ENCODE assay signal across 1 cellular context in the genomic region with DNA sequence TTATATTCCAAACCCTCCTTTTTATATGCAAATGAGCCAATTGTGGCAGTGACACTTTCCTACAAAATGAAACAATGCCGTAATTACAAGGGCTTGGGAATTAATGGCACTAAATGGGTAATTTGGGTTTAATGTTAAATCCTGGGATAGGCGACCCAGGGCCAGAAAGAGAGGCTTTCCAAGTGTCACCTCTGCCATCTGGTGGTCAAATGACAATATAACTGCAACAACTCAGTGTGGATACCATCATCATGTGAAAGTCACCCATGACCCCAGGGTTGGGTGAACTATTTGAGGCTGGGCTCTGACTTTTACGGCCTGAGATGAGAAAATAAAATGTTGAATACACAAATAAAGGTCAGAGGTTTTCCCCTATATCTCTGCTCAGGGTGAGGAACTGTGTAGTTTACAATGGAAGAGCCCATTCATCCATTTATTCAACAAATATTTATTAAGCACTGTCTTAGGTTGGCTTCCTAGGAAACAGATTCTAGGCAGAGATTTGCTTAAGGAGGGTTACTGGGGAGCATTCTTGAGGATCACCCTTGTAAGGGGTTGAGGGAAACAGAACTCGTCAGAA.
A peak's percentile ranks its signal among the peaks of the same experiment; 100 is the strongest.
TF ChIP-seq lines count a peak whose summit lies in the region.

No MANE protein-coding gene starts in this region.

TF ChIP-seq in HepG2, 621 proteins besides CTCF, POLR2A, EP300 and RAD21 (continued from another document):
- TF ChIP-seq, protein P1, sequence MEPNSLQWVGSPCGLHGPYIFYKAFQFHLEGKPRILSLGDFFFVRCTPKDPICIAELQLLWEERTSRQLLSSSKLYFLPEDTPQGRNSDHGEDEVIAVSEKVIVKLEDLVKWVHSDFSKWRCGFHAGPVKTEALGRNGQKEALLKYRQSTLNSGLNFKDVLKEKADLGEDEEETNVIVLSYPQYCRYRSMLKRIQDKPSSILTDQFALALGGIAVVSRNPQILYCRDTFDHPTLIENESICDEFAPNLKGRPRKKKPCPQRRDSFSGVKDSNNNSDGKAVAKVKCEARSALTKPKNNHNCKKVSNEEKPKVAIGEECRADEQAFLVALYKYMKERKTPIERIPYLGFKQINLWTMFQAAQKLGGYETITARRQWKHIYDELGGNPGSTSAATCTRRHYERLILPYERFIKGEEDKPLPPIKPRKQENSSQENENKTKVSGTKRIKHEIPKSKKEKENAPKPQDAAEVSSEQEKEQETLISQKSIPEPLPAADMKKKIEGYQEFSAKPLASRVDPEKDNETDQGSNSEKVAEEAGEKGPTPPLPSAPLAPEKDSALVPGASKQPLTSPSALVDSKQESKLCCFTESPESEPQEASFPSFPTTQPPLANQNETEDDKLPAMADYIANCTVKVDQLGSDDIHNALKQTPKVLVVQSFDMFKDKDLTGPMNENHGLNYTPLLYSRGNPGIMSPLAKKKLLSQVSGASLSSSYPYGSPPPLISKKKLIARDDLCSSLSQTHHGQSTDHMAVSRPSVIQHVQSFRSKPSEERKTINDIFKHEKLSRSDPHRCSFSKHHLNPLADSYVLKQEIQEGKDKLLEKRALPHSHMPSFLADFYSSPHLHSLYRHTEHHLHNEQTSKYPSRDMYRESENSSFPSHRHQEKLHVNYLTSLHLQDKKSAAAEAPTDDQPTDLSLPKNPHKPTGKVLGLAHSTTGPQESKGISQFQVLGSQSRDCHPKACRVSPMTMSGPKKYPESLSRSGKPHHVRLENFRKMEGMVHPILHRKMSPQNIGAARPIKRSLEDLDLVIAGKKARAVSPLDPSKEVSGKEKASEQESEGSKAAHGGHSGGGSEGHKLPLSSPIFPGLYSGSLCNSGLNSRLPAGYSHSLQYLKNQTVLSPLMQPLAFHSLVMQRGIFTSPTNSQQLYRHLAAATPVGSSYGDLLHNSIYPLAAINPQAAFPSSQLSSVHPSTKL (CRISPR knock-in tag; IDR thresholded peaks at IDR 0.05), result no peak
- TF ChIP-seq SAP130 (CRISPR knock-in tag; IDR thresholded peaks at IDR 0.05; ENCODE audit: low read depth) (peak; percentile 33; the same call in 1 of the 2 replicates), PCBP1 (IDR thresholded peaks at IDR 0.05; ENCODE audit: borderline replicate concordance, low read depth, low read length) (no peak), ZNF260 (CRISPR knock-in tag; IDR thresholded peaks at IDR 0.05; ENCODE audit: borderline replicate concordance, low read depth) (no peak), ZFP1 (CRISPR knock-in tag; IDR thresholded peaks at IDR 0.05) (no peak), ZSCAN29 (CRISPR knock-in tag; conservative IDR thresholded peaks at IDR 0.05) (no peak), ZNF256 (CRISPR knock-in tag; conservative IDR thresholded peaks at IDR 0.05) (no peak), MYC (CRISPR knock-in tag; IDR thresholded peaks at IDR 0.05; ENCODE audit: borderline replicate concordance) (no peak), SMC3 (IDR thresholded peaks at IDR 0.05; ENCODE audit: low read length) (peak; percentile 82), CREB1 (IDR thresholded peaks at IDR 0.05) (peak; percentile 21; the same call in 1 of the 2 replicates), CREB1 (CRISPR knock-in tag; IDR thresholded peaks at IDR 0.05) (no peak), ZBTB38 (CRISPR knock-in tag; IDR thresholded peaks at IDR 0.05) (no peak), CENPT (CRISPR knock-in tag; IDR thresholded peaks at IDR 0.05; ENCODE audit: low read depth) (no peak), GATAD1 (CRISPR knock-in tag; IDR thresholded peaks at IDR 0.05) (no peak), SOX6 (IDR thresholded peaks at IDR 0.05) (no peak), SOX6 (CRISPR knock-in tag; IDR thresholded peaks at IDR 0.05) (0 out of 2 replicates have a peak, but pooled peaks have one; percentile 11), RXRB (CRISPR knock-in tag; IDR thresholded peaks at IDR 0.05; ENCODE audit: borderline replicate concordance) (peak; percentile 44; the same call in 1 of the 2 replicates), STAG1 (CRISPR knock-in tag; IDR thresholded peaks at IDR 0.05) (peak; percentile 78), ATF7 (IDR thresholded peaks at IDR 0.05) (no peak), ATF7 (CRISPR knock-in tag; IDR thresholded peaks at IDR 0.05) (no peak), ZSCAN20 (CRISPR knock-in tag; IDR thresholded peaks at IDR 0.05; ENCODE audit: borderline replicate concordance) (no peak), MXD4 (CRISPR knock-in tag; IDR thresholded peaks at IDR 0.05) (peak; percentile 50; the same call in 1 of the 2 replicates), GTF2F1 (IDR thresholded peaks at IDR 0.05; ENCODE audit: low read length) (no peak), HNRNPLL (IDR thresholded peaks at IDR 0.05; ENCODE audit: low read depth, low read length, poor library complexity, severe bottlenecking) (no peak), ZNF607 (CRISPR knock-in tag; IDR thresholded peaks at IDR 0.05; ENCODE audit: borderline replicate concordance) (no peak), RXRA (CRISPR knock-in tag; IDR thresholded peaks at IDR 0.05) (no peak), ZNF501 (CRISPR knock-in tag; IDR thresholded peaks at IDR 0.05) (0 out of 2 replicates have a peak, but pooled peaks have one; percentile 38), ZNF839 (CRISPR knock-in tag; IDR thresholded peaks at IDR 0.05; ENCODE audit: borderline replicate concordance) (no peak), ZNF780A (CRISPR knock-in tag; IDR thresholded peaks at IDR 0.05) (no peak), NCOR1 (IDR thresholded peaks at IDR 0.05; ENCODE audit: borderline replicate concordance, low read length) (no peak), SNAPC2 (CRISPR knock-in tag; IDR thresholded peaks at IDR 0.05) (no peak), ZNF543 (CRISPR knock-in tag; IDR thresholded peaks at IDR 0.05) (no peak), HOXA5 (CRISPR knock-in tag; IDR thresholded peaks at IDR 0.05) (no peak)
- TF ChIP-seq, protein P2, sequence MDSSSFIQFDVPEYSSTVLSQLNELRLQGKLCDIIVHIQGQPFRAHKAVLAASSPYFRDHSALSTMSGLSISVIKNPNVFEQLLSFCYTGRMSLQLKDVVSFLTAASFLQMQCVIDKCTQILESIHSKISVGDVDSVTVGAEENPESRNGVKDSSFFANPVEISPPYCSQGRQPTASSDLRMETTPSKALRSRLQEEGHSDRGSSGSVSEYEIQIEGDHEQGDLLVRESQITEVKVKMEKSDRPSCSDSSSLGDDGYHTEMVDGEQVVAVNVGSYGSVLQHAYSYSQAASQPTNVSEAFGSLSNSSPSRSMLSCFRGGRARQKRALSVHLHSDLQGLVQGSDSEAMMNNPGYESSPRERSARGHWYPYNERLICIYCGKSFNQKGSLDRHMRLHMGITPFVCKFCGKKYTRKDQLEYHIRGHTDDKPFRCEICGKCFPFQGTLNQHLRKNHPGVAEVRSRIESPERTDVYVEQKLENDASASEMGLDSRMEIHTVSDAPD (CRISPR knock-in tag; IDR thresholded peaks at IDR 0.05), result no peak
- TF ChIP-seq, protein P3, sequence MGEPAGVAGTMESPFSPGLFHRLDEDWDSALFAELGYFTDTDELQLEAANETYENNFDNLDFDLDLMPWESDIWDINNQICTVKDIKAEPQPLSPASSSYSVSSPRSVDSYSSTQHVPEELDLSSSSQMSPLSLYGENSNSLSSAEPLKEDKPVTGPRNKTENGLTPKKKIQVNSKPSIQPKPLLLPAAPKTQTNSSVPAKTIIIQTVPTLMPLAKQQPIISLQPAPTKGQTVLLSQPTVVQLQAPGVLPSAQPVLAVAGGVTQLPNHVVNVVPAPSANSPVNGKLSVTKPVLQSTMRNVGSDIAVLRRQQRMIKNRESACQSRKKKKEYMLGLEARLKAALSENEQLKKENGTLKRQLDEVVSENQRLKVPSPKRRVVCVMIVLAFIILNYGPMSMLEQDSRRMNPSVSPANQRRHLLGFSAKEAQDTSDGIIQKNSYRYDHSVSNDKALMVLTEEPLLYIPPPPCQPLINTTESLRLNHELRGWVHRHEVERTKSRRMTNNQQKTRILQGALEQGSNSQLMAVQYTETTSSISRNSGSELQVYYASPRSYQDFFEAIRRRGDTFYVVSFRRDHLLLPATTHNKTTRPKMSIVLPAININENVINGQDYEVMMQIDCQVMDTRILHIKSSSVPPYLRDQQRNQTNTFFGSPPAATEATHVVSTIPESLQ (CRISPR knock-in tag; conservative IDR thresholded peaks at IDR 0.05), result 0 out of 2 replicates have a peak, but pooled peaks have one; percentile 52
- TF ChIP-seq, protein P4, sequence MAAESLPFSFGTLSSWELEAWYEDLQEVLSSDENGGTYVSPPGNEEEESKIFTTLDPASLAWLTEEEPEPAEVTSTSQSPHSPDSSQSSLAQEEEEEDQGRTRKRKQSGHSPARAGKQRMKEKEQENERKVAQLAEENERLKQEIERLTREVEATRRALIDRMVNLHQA (CRISPR knock-in tag; IDR thresholded peaks at IDR 0.05), result no peak
- TF ChIP-seq, protein P5, sequence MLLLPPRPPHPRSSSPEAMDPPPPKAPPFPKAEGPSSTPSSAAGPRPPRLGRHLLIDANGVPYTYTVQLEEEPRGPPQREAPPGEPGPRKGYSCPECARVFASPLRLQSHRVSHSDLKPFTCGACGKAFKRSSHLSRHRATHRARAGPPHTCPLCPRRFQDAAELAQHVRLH (CRISPR knock-in tag; IDR thresholded peaks at IDR 0.05; ENCODE audit: borderline replicate concordance, low read depth), result peak; percentile 39; the same call in 1 of the 2 replicates
- TF ChIP-seq, protein P6, sequence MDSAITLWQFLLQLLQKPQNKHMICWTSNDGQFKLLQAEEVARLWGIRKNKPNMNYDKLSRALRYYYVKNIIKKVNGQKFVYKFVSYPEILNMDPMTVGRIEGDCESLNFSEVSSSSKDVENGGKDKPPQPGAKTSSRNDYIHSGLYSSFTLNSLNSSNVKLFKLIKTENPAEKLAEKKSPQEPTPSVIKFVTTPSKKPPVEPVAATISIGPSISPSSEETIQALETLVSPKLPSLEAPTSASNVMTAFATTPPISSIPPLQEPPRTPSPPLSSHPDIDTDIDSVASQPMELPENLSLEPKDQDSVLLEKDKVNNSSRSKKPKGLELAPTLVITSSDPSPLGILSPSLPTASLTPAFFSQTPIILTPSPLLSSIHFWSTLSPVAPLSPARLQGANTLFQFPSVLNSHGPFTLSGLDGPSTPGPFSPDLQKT (CRISPR knock-in tag; IDR thresholded peaks at IDR 0.05; ENCODE audit: borderline replicate concordance), result no peak
- TF ChIP-seq, protein P7, sequence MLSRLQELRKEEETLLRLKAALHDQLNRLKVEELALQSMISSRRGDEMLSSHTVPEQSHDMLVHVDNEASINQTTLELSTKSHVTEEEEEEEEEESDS (CRISPR knock-in tag; IDR thresholded peaks at IDR 0.05; ENCODE audit: borderline replicate concordance), result no peak
- TF ChIP-seq, protein P8, sequence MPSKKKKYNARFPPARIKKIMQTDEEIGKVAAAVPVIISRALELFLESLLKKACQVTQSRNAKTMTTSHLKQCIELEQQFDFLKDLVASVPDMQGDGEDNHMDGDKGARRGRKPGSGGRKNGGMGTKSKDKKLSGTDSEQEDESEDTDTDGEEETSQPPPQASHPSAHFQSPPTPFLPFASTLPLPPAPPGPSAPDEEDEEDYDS (CRISPR knock-in tag; IDR thresholded peaks at IDR 0.05), result no peak
- TF ChIP-seq, protein P9, sequence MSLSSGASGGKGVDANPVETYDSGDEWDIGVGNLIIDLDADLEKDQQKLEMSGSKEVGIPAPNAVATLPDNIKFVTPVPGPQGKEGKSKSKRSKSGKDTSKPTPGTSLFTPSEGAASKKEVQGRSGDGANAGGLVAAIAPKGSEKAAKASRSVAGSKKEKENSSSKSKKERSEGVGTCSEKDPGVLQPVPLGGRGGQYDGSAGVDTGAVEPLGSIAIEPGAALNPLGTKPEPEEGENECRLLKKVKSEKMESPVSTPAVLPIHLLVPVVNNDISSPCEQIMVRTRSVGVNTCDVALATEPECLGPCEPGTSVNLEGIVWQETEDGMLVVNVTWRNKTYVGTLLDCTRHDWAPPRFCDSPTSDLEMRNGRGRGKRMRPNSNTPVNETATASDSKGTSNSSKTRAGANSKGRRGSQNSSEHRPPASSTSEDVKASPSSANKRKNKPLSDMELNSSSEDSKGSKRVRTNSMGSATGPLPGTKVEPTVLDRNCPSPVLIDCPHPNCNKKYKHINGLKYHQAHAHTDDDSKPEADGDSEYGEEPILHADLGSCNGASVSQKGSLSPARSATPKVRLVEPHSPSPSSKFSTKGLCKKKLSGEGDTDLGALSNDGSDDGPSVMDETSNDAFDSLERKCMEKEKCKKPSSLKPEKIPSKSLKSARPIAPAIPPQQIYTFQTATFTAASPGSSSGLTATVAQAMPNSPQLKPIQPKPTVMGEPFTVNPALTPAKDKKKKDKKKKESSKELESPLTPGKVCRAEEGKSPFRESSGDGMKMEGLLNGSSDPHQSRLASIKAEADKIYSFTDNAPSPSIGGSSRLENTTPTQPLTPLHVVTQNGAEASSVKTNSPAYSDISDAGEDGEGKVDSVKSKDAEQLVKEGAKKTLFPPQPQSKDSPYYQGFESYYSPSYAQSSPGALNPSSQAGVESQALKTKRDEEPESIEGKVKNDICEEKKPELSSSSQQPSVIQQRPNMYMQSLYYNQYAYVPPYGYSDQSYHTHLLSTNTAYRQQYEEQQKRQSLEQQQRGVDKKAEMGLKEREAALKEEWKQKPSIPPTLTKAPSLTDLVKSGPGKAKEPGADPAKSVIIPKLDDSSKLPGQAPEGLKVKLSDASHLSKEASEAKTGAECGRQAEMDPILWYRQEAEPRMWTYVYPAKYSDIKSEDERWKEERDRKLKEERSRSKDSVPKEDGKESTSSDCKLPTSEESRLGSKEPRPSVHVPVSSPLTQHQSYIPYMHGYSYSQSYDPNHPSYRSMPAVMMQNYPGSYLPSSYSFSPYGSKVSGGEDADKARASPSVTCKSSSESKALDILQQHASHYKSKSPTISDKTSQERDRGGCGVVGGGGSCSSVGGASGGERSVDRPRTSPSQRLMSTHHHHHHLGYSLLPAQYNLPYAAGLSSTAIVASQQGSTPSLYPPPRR (CRISPR knock-in tag; IDR thresholded peaks at IDR 0.05; ENCODE audit: borderline replicate concordance), result no peak
